Comparison of ENCODE assay signal across 11 cellular contexts in genomic region chr1:9399510-9400424, GRCh38.
A peak's percentile ranks its signal among the peaks of the same experiment; 100 is the strongest.
DNase-seq lines count a peak whose midpoint lies in the region; ATAC-seq and TF ChIP-seq lines count a peak whose summit lies in the region.
"Had no signal": no experiment of that assay in that cellular context is flagged by ENCODE, and none has a peak within 500 bp of the region (broad histone marks: within the 10 kb centered on the region; RNA-seq: fewer than 3 reads in every experiment).

No MANE protein-coding gene starts in this region.

- H3K4me1 ChIP-seq in body of pancreas (no peaks in the 10 kb centered on the region), breast epithelium (no peaks in the 10 kb centered on the region)

- no peaks in the 10 kb centered on the region for H3K27me3 ChIP-seq in body of pancreas
- no peaks in the 10 kb centered on the region for H3K27me3 ChIP-seq in breast epithelium

- TF ChIP-seq POLR2A in body of pancreas (IDR thresholded peaks at IDR 0.05) (no peak), breast epithelium (IDR thresholded peaks at IDR 0.05) (no peak)

- 75 to 87% methylated on average over 10 to 21 of the region's 21 CpGs for WGBS in body of pancreas, 2 donors

- ATAC-seq in body of pancreas: peak; percentile 30
- ATAC-seq in HG02588 (IDR thresholded peaks at IDR 0.05; ENCODE audit: unreplicated experiment): no peak

- intact Hi-C loops in body of pancreas (cut with DNase I): no loop called here
- intact Hi-C loops in breast epithelium (cut with DNase I; ENCODE audit: low total_unique reads): loop anchor here (5.0 kb wide), 1 partner anchor 1493 kb away; no protein-coding TSS in a partner anchor

- H3K9me3 ChIP-seq in body of pancreas (no peaks in the 10 kb centered on the region), breast epithelium (peaks cover 0 to 3% of the 10 kb centered on the region in 2 donors)

- DNase-seq in AG08395 (ENCODE audit: low spot score): peak; percentile 41
- DNase-seq in MV-4-11 (lab: John Stamatoyannopoulos, UW): peak; percentile 25
- peak in 1 of 4 donors; percentile 61 for DNase-seq in body of pancreas
- peak; percentile 48 for DNase-seq in medulla oblongata (ENCODE audit: extremely low spot score)
- no peak for DNase-seq in NOMO-1 treated with DMSO at 0.1 percent for 48 hours (lab: John Stamatoyannopoulos, UW; ENCODE audit: unreplicated experiment)
- DNase-seq in breast epithelium (ENCODE audit: low spot score in 2 of 2): no peak
- no peak for DNase-seq in NCI-H146 (lab: John Stamatoyannopoulos, UW)
- DNase-seq: cortex of kidney, Karpas-422 had no signal

- H3K4me3 ChIP-seq in body of pancreas (no peak overlapping the region), breast epithelium (no peak overlapping the region)

- H3K27ac ChIP-seq in body of pancreas: no peak overlapping the region
- no peak overlapping the region for H3K27ac ChIP-seq in breast epithelium
- H3K27ac ChIP-seq: C4-2B had no signal

- TF ChIP-seq CTCF in body of pancreas (IDR thresholded peaks at IDR 0.05) (no peak), breast epithelium (IDR thresholded peaks at IDR 0.05) (no peak)

- H3K36me3 ChIP-seq in body of pancreas (replicated peaks in 1 of 2; ENCODE audit: insufficient read depth in 1 of 2, low read depth in 2 of 2) (no peaks in the 10 kb centered on the region), breast epithelium (no peaks in the 10 kb centered on the region)

Comparison
In these comparisons a context has a peak if more than half of its experiments do, and no peak if none do; other contexts are left out.
1. DNase-seq: peak in AG08395 (single experiment), MV-4-11 (single experiment) and medulla oblongata (single experiment); none in NOMO-1 treated with DMSO at 0.1 percent for 48 hours (single experiment), breast epithelium (0 of 2) and NCI-H146 (single experiment).